Comparison of ENCODE assay signal across 21 cellular contexts in the genomic region with DNA sequence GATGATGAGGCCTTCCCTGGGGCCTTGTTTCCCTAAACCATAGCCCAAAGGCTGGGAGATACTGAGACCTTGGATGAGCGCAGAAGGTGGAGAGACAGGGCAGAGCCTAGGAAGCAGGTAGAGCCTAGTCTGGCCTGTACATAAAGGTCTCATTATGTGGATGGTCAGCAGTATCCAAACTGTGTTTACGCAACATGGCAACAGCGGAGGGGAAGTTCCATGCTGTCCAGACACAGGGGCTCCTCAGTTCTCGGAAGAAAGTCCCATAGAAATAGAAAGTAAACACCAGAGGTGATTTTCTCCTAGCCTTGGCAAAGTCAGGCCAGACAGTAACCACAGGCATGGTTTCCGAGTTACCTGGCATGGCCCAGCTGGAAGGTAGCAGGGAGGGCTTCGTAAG.
"Had no signal": no experiment of that assay in that cellular context is flagged by ENCODE, and none has a peak within 500 bp of the region (broad histone marks: within the 10 kb centered on the region; RNA-seq: fewer than 3 reads in every experiment).

No MANE protein-coding gene starts in this region.

- H3K27ac ChIP-seq: ascending aorta, colonic mucosa, lower lobe of right lung, thyroid gland, vagina had no signal

- H3K4me1 ChIP-seq: colonic mucosa, thyroid gland, vagina had no signal

- H3K27ac Mint-ChIP-seq: activated CD4-positive, alpha-beta memory T cell treated with anti-CD3 and anti-CD28 coated beads for 36 hours; activated naive CD8-positive, alpha-beta T cell treated with anti-CD3 and anti-CD28 coated beads, Interleukin-2, amount 50 U/mL, for 24 hours; progenitor cell of endocrine pancreas; stimulated activated naive CD8-positive, alpha-beta T cell treated with anti-CD3 and anti-CD28 coated beads, Interleukin-15, amount 100 ng/mL, for 72 hours had no signal

- FAIRE-seq: endothelial cell of umbilical vein had no signal

- H3K36me3 ChIP-seq: ascending aorta, colonic mucosa, lower lobe of right lung, sigmoid colon, thyroid gland, vagina had no signal

- ATAC-seq: activated naive CD8-positive, alpha-beta T cell treated with anti-CD3 and anti-CD28 coated beads, Interleukin-2, amount 50 U/mL, for 24 hours; stimulated activated naive CD8-positive, alpha-beta T cell treated with anti-CD3 and anti-CD28 coated beads, Interleukin-15, amount 100 ng/mL, for 72 hours had no signal

- H3K27me3 ChIP-seq: ascending aorta, colonic mucosa, sigmoid colon, thyroid gland, vagina had no signal

- DNase-seq: activated CD4-positive, alpha-beta memory T cell treated with anti-CD3 and anti-CD28 coated beads for 36 hours; activated naive CD4-positive, alpha-beta T cell treated with Interleukin-2 at 50 U/mL for 16 hours; activated naive CD8-positive, alpha-beta T cell treated with anti-CD3 and anti-CD28 coated beads, Interleukin-2, amount 50 U/mL, for 24 hours; activated T-cell treated with anti-CD3 and anti-CD28 coated beads, Interleukin-2, amount 50 U/mL, for 48 hours; colonic mucosa; effector CD4-positive, alpha-beta T cell; foreskin melanocyte; hippocampal formation; kidney glomerular epithelial cell; lower lobe of right lung; naive B cell; sigmoid colon; stimulated activated CD4-positive, alpha-beta T cell treated with anti-CD3 and anti-CD28 coated beads, Interleukin-4, amount 100 ng/mL, for 1 hour; stimulated activated CD8-positive, alpha-beta memory T cell treated with anti-CD3 and anti-CD28 coated beads, Interleukin-4, amount 100 ng/mL, for 48 hours; stimulated activated naive CD8-positive, alpha-beta T cell treated with anti-CD3 and anti-CD28 coated beads, Interleukin-15, amount 100 ng/mL, for 72 hours; T1000; thyroid gland had no signal

- H3K27me3 Mint-ChIP-seq: activated CD4-positive, alpha-beta memory T cell treated with anti-CD3 and anti-CD28 coated beads for 36 hours; activated naive CD8-positive, alpha-beta T cell treated with anti-CD3 and anti-CD28 coated beads, Interleukin-2, amount 50 U/mL, for 24 hours; naive B cell; stimulated activated naive CD8-positive, alpha-beta T cell treated with anti-CD3 and anti-CD28 coated beads, Interleukin-15, amount 100 ng/mL, for 72 hours had no signal

- H3K9me3 Mint-ChIP-seq: activated CD4-positive, alpha-beta memory T cell treated with anti-CD3 and anti-CD28 coated beads for 36 hours; activated naive CD8-positive, alpha-beta T cell treated with anti-CD3 and anti-CD28 coated beads, Interleukin-2, amount 50 U/mL, for 24 hours; naive B cell; stimulated activated naive CD8-positive, alpha-beta T cell treated with anti-CD3 and anti-CD28 coated beads, Interleukin-15, amount 100 ng/mL, for 72 hours had no signal

- H3K4me3 ChIP-seq: ascending aorta, colonic mucosa, lower lobe of right lung, sigmoid colon, thyroid gland, vagina had no signal

- H3K4me3 Mint-ChIP-seq: activated CD4-positive, alpha-beta memory T cell treated with anti-CD3 and anti-CD28 coated beads for 36 hours; activated naive CD8-positive, alpha-beta T cell treated with anti-CD3 and anti-CD28 coated beads, Interleukin-2, amount 50 U/mL, for 24 hours; naive B cell; stimulated activated naive CD8-positive, alpha-beta T cell treated with anti-CD3 and anti-CD28 coated beads, Interleukin-15, amount 100 ng/mL, for 72 hours had no signal

- H3K9me3 ChIP-seq: ascending aorta, colonic mucosa, lower lobe of right lung, sigmoid colon, thyroid gland, vagina had no signal
